In genomic region chr12:115088328-115088994, GRCh38 we compare ENCODE assay signal across 1 cellular context.
A peak's percentile ranks its signal among the peaks of the same experiment; 100 is the strongest.
TF ChIP-seq lines count a peak whose summit lies in the region.

No MANE protein-coding gene starts in this region.

TF ChIP-seq in HepG2, 621 proteins besides CTCF, POLR2A, EP300 and RAD21 (continued from another document and continues in another):
- TF ChIP-seq USF2 (IDR thresholded peaks at IDR 0.05; ENCODE audit: low read depth, low read length): no peak
- TF ChIP-seq USF2 (CRISPR knock-in tag; IDR thresholded peaks at IDR 0.05; ENCODE audit: borderline replicate concordance): no peak; the same call in 1 of the 2 replicates
- no peak for TF ChIP-seq HIVEP1 (CRISPR knock-in tag; IDR thresholded peaks at IDR 0.05)
- TF ChIP-seq ZNF512B (CRISPR knock-in tag; IDR thresholded peaks at IDR 0.05; ENCODE audit: borderline replicate concordance): no peak
- no peak for TF ChIP-seq AHR (CRISPR knock-in tag; IDR thresholded peaks at IDR 0.05)
- TF ChIP-seq NBN (conservative IDR thresholded peaks at IDR 0.05): no peak
- no peak for TF ChIP-seq ZNF224 (CRISPR knock-in tag; IDR thresholded peaks at IDR 0.05)
- no peak for TF ChIP-seq ZNF660 (CRISPR knock-in tag; IDR thresholded peaks at IDR 0.05; ENCODE audit: borderline replicate concordance, low read depth)
- TF ChIP-seq ZNF44 (CRISPR knock-in tag; IDR thresholded peaks at IDR 0.05): no peak
- no peak for TF ChIP-seq ZNF10 (CRISPR knock-in tag; IDR thresholded peaks at IDR 0.05; ENCODE audit: borderline replicate concordance, low read depth)
- no peak for TF ChIP-seq DNMT3B (CRISPR knock-in tag; conservative IDR thresholded peaks at IDR 0.05)
- no peak for TF ChIP-seq POLR2AphosphoS2 (IDR thresholded peaks at IDR 0.05; ENCODE audit: low read depth, low read length)
- no peak; the same call in 1 of the 2 replicates for TF ChIP-seq HBP1 (CRISPR knock-in tag; IDR thresholded peaks at IDR 0.05; ENCODE audit: low read depth)
- no peak for TF ChIP-seq YEATS4 (CRISPR knock-in tag; IDR thresholded peaks at IDR 0.05; ENCODE audit: borderline replicate concordance)
- TF ChIP-seq MAFK (conservative IDR thresholded peaks at IDR 0.05 in 1 of 2, IDR thresholded peaks at IDR 0.05 in 1 of 2; ENCODE audit: low read length in 2 of 2): no peak
- no peak for TF ChIP-seq TSC22D2 (CRISPR knock-in tag; IDR thresholded peaks at IDR 0.05; ENCODE audit: borderline replicate concordance)
- no peak for TF ChIP-seq SIN3B (IDR thresholded peaks at IDR 0.05; ENCODE audit: low read length)
- no peak for TF ChIP-seq ATAD3A (CRISPR knock-in tag; IDR thresholded peaks at IDR 0.05)
- no peak for TF ChIP-seq AKAP8 (CRISPR knock-in tag; IDR thresholded peaks at IDR 0.05)
- TF ChIP-seq PCBP1 (IDR thresholded peaks at IDR 0.05; ENCODE audit: borderline replicate concordance, low read depth, low read length): no peak
- no peak for TF ChIP-seq FOXP1 (IDR thresholded peaks at IDR 0.05)
- peak; percentile 45; the same call in 1 of the 2 replicates for TF ChIP-seq FOXP1 (CRISPR knock-in tag; IDR thresholded peaks at IDR 0.05)
- TF ChIP-seq MTERF4 (CRISPR knock-in tag; IDR thresholded peaks at IDR 0.05): no peak
- no peak for TF ChIP-seq ZNF879 (CRISPR knock-in tag; IDR thresholded peaks at IDR 0.05)
- TF ChIP-seq PRDM15 (CRISPR knock-in tag; IDR thresholded peaks at IDR 0.05): no peak
- no peak for TF ChIP-seq ZNF740 (CRISPR knock-in tag; IDR thresholded peaks at IDR 0.05)
- no peak for TF ChIP-seq NKX3-1 (CRISPR knock-in tag; IDR thresholded peaks at IDR 0.05)
- no peak for TF ChIP-seq ATRX (CRISPR knock-in tag; IDR thresholded peaks at IDR 0.05; ENCODE audit: borderline replicate concordance)
- TF ChIP-seq ZBTB14 (CRISPR knock-in tag; IDR thresholded peaks at IDR 0.05): no peak
- TF ChIP-seq SNRNP70 (IDR thresholded peaks at IDR 0.05; ENCODE audit: low read depth, low read length): no peak
- no peak for TF ChIP-seq E2F1 (CRISPR knock-in tag; IDR thresholded peaks at IDR 0.05)
- TF ChIP-seq ZNF180 (CRISPR knock-in tag; IDR thresholded peaks at IDR 0.05; ENCODE audit: borderline replicate concordance, low read depth): no peak
- TF ChIP-seq ZNF75D (CRISPR knock-in tag; IDR thresholded peaks at IDR 0.05; ENCODE audit: borderline replicate concordance): no peak
- TF ChIP-seq ZBTB46 (CRISPR knock-in tag; IDR thresholded peaks at IDR 0.05; ENCODE audit: borderline replicate concordance): no peak
- no peak for TF ChIP-seq RORA (CRISPR knock-in tag; IDR thresholded peaks at IDR 0.05)
- TF ChIP-seq SRSF4 (IDR thresholded peaks at IDR 0.05; ENCODE audit: low read depth, low read length, poor library complexity, severe bottlenecking): no peak
- no peak for TF ChIP-seq NAIF1 (CRISPR knock-in tag; IDR thresholded peaks at IDR 0.05; ENCODE audit: borderline replicate concordance)
- TF ChIP-seq ZNF781 (CRISPR knock-in tag; IDR thresholded peaks at IDR 0.05; ENCODE audit: borderline replicate concordance, not compliant biosample characterization): no peak
- no peak for TF ChIP-seq CSRNP1 (CRISPR knock-in tag; IDR thresholded peaks at IDR 0.05)
- no peak for TF ChIP-seq ZHX1 (CRISPR knock-in tag; IDR thresholded peaks at IDR 0.05; ENCODE audit: low read depth)
